Comparison of ENCODE assay signal across 22 cellular contexts in genomic region chr1:8776104-8776503, GRCh38. TPM values are rescaled to one million over a fixed set of nuclear protein-coding genes. Genes with fewer than 3 reads are reported as not detected.
DNase-seq lines count a peak whose midpoint lies in the region; ATAC-seq, FAIRE-seq and TF ChIP-seq lines count a peak whose summit lies in the region.
"Had no signal": no experiment of that assay in that cellular context is flagged by ENCODE, and none has a peak within 500 bp of the region (broad histone marks: within the 10 kb centered on the region; RNA-seq: fewer than 3 reads in every experiment).

No MANE protein-coding gene starts in this region.

- TF ChIP-seq POLR2A in heart left ventricle (IDR thresholded peaks at IDR 0.05): no peak

- no peaks in the 10 kb centered on the region for H3F3A ChIP-seq in Loucy (ENCODE audit: low read depth)

- H3K79me2 ChIP-seq in Loucy (ENCODE audit: insufficient read depth, low read length): peaks cover 50% of the 10 kb centered on the region

- no peak overlapping the region for H3K9ac ChIP-seq in Loucy (ENCODE audit: low read depth, low read length, poor library complexity, severe bottlenecking)

- H4K20me1 ChIP-seq in Loucy (ENCODE audit: insufficient read depth, low read length, poor library complexity, severe bottlenecking): no peaks in the 10 kb centered on the region

- no peak overlapping the region for H2AFZ ChIP-seq in Loucy (ENCODE audit: low read length)

- H3K4me1 ChIP-seq in Loucy (ENCODE audit: insufficient read depth, low read length, poor library complexity, severe bottlenecking) (peaks cover 12% of the 10 kb centered on the region), heart left ventricle (peaks cover 0 to 14% (median 4%) of the 10 kb centered on the region in 12 donors)
- H3K4me1 ChIP-seq: HAP-1 had no signal

- no peak overlapping the region for H3K4me3 Mint-ChIP-seq in progenitor cell of endocrine pancreas (ENCODE audit: low read depth)
- H3K4me3 Mint-ChIP-seq: CD8-positive, alpha-beta memory T cell had no signal

- peak; percentile 66 for FAIRE-seq in G401.6 (lab: Jason Lieb, UNC)

- H3K9me2 ChIP-seq in Loucy (replicated peaks; ENCODE audit: low read depth, low read length): no peaks in the 10 kb centered on the region

- intact Hi-C loops in heart left ventricle (cut with DNase I): no loop called here

- H3K4me2 ChIP-seq in Loucy (ENCODE audit: low read depth, low read length, poor library complexity, severe bottlenecking): no peak overlapping the region

- ATAC-seq in heart left ventricle: no peak
- ATAC-seq: PC-3 had no signal

- no peak overlapping the region for H3K4me3 ChIP-seq in Loucy (ENCODE audit: low read length, poor library complexity, severe bottlenecking)
- H3K4me3 ChIP-seq in epithelial cell of proximal tubule (ENCODE audit: low read depth, low read length): no peak overlapping the region
- no peak overlapping the region for H3K4me3 ChIP-seq in heart left ventricle
- H3K4me3 ChIP-seq: HAP-1 had no signal

- peaks cover 6% of the 10 kb centered on the region for H3K36me3 Mint-ChIP-seq in progenitor cell of endocrine pancreas (ENCODE audit: insufficient read depth)

- H3K27ac Mint-ChIP-seq in progenitor cell of endocrine pancreas: peak overlapping the region; percentile 87

- H3K4me1 Mint-ChIP-seq in progenitor cell of endocrine pancreas (ENCODE audit: low read depth): peaks cover 9% of the 10 kb centered on the region

- H3K27ac ChIP-seq in heart left ventricle: no peak overlapping the region

- no peaks in the 10 kb centered on the region for H3K36me3 ChIP-seq in Loucy (ENCODE audit: insufficient read depth, low read length)
- H3K36me3 ChIP-seq in heart left ventricle: no peaks in the 10 kb centered on the region
- H3K36me3 ChIP-seq: HAP-1 had no signal

- H3K9me3 ChIP-seq in Loucy (ENCODE audit: insufficient read depth, low read depth, low read length) (no peaks in the 10 kb centered on the region), heart left ventricle (no peaks in the 10 kb centered on the region)
- H3K9me3 ChIP-seq: HAP-1 had no signal

- TF ChIP-seq CTCF in Loucy (conservative IDR thresholded peaks at IDR 0.05; ENCODE audit: low read length) (peak; percentile 33; the same call in 1 of the 2 replicates), epithelial cell of proximal tubule (conservative IDR thresholded peaks at IDR 0.05; ENCODE audit: low read depth, low read length) (peak; percentile 33), progenitor cell of endocrine pancreas (IDR thresholded peaks at IDR 0.05; ENCODE audit: unreplicated experiment) (no peak), heart left ventricle (IDR thresholded peaks at IDR 0.05) (no peak)

- H3K27me3 ChIP-seq in Loucy (ENCODE audit: insufficient read depth, low read length, poor library complexity, severe bottlenecking): no peaks in the 10 kb centered on the region
- no peaks in the 10 kb centered on the region for H3K27me3 ChIP-seq in heart left ventricle

- no peaks in the 10 kb centered on the region for H3K9me3 Mint-ChIP-seq in progenitor cell of endocrine pancreas (ENCODE audit: low read depth)
- H3K9me3 Mint-ChIP-seq: CD8-positive, alpha-beta memory T cell had no signal

- H3K27me3 Mint-ChIP-seq in progenitor cell of endocrine pancreas: no peaks in the 10 kb centered on the region
- H3K27me3 Mint-ChIP-seq: CD8-positive, alpha-beta memory T cell had no signal

- DNase-seq in epithelial cell of proximal tubule (ENCODE audit: low read depth) (no peak), progenitor cell of endocrine pancreas (ENCODE audit: low spot score, unreplicated experiment) (no peak), heart left ventricle (no peak), cortex of kidney (lab: John Stamatoyannopoulos, UW) (no peak), kidney glomerular epithelial cell (lab: John Stamatoyannopoulos, UW) (no peak)
- DNase-seq: ACHN; C1 segment of cervical spinal cord; CD8-positive, alpha-beta memory T cell; GF-D8; KBM-7; NCI-H1417; NCI-H187 treated with DMSO at 0.1 percent for 48 hours; NCI-H2227 treated with DMSO at 0.1 percent for 48 hours; NCI-H510A treated with DMSO at 0.1 percent for 48 hours; NCI-H774; PC-3; RPMI8226; SHP77 treated with DMSO at 0.1 percent for 48 hours; T-helper 1 cell had no signal

- WGBS in heart left ventricle, 4 donors: 90 to 93% (median 91%) methylated on average over 5 of the region's 5 CpGs

RNA-seq across cellular contexts. Expression of gene RERE, which starts 41.3 kb away (rescaled TPM):
- total RNA-seq in epithelial cell of proximal tubule (18.0 and 30.0 TPM in 2 replicates), progenitor cell of endocrine pancreas (308 and 329 TPM in 2 replicates), heart left ventricle (100 to 1,000 TPM in 8 of 9 donors, 10 to 100 TPM in 1; 65.9 to 236 (median 135) TPM)
- 100 to 1,000 TPM in 1 of 2 donors, 10 to 100 TPM in 1; 53.5 to 120 TPM for polyA plus RNA-seq in heart left ventricle

Comparison
In these comparisons a context has a peak if more than half of its experiments do, and no peak if none do; other contexts are left out.
1. CTCF ChIP-seq: peak in Loucy (single experiment) and epithelial cell of proximal tubule (single experiment); none in progenitor cell of endocrine pancreas (single experiment) and heart left ventricle (0 of 12).